8 cellular contexts compared by ENCODE assay signal in the genomic region with DNA sequence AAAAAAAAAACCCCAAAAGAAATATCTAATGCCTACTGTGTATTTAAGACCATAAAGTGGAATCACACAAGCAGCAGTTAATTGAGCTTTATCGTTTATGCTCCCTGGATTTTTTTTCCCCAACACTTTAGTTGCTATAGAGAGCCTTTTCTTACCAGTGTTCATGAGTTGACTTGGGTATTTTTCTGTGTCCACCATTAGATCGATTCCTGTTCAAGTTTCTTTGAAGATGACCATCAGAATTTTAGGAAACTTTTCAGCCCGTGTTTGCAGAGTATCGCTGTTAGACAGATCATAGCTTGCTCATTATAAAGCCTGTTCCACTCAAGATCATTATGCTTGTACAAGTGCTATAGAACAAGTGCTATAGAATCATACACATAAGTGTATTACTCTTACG. TPM values are rescaled to one million over a fixed set of nuclear protein-coding genes. Genes with fewer than 3 reads are reported as not detected.
DNase-seq lines count a peak whose midpoint lies in the region; ATAC-seq and TF ChIP-seq lines count a peak whose summit lies in the region.

No MANE protein-coding gene starts in this region.

- H3K23ac ChIP-seq in IMR-90 (ENCODE audit: low read depth, low read length) (peak overlapping the region; percentile 46; the same call in 1 of the 2 replicates), neuronal stem cell (ENCODE audit: low read depth, low read length, poor library complexity) (no peak overlapping the region)

- intact Hi-C loops in IMR-90 (cut with micrococcal nuclease) (loop anchor here (1.0 to 5.0 kb wide), 4 partner anchors 99 to 276 kb away; no protein-coding TSS in a partner anchor), lower leg skin (cut with DNase I; ENCODE audit: low total_unique reads) (no loop called here)
- intact Hi-C loops in dendritic cell treated with granulocyte-macrophage colony-stimulating factor and Interleukin-4, amounts not matched to agents 40 ng/mL and 50 ng/mL, for 4 days (cut with micrococcal nuclease): loop anchor here (10.0 kb wide), 1 partner anchor 182 kb away; no protein-coding TSS in a partner anchor

- H2AFZ ChIP-seq in IMR-90 (replicated peaks; ENCODE audit: low read length, poor library complexity): no peak overlapping the region
- peak overlapping the region; percentile 98 for H2AFZ ChIP-seq in neuronal stem cell (ENCODE audit: low read length)

- POLR2A ChIA-PET in CD8-positive, alpha-beta memory T cell (lab: Charles Lee): interaction anchor here (0.6 kb wide), 1 partner anchor 1776 kb away, joined by 3 read pairs; no protein-coding TSS in a partner anchor
- POLR2A ChIA-PET in IMR-90 (lab: Charles Lee; ENCODE audit: unreplicated experiment): interaction anchor here (1.0 kb wide), 1 partner anchor 184 kb away, joined by 3 read pairs; no protein-coding TSS in a partner anchor

- ATAC-seq in IMR-90 (ENCODE audit: low read depth) (no peak), HG02970 (IDR thresholded peaks at IDR 0.05; ENCODE audit: low FRiP score, unreplicated experiment) (no peak)

- H4K91ac ChIP-seq in IMR-90 (ENCODE audit: insufficient read depth, low read depth, low read length): no peak overlapping the region
- H4K91ac ChIP-seq in neuronal stem cell (ENCODE audit: low read depth, low read length, poor library complexity): no peak overlapping the region

- H4K8ac ChIP-seq in IMR-90 (ENCODE audit: low read depth in 2 of 2, low read length in 2 of 2) (0 out of 4 replicates have a peak overlapping the region, but pooled peaks of 1 of the 2 experiments have one; percentile 18), neuronal stem cell (ENCODE audit: low read depth, low read length) (no peak overlapping the region)

- in situ Hi-C loops in IMR-90 (cut with MboI; ENCODE audit: low sequenced_read_pairs): no loop called here

- CTCF ChIA-PET in CD8-positive, alpha-beta memory T cell (lab: Charles Lee): interaction anchor here (0.7 kb wide), 2 partner anchors 183 to 1376 kb away, joined by 3 read pairs; no protein-coding TSS in a partner anchor
- CTCF ChIA-PET in IMR-90 (lab: Yijun Ruan, JAX): interaction anchor here (1.1 to 1.4 kb wide), 2 partner anchors 12 to 183 kb away, joined by 3 to 4 read pairs; no protein-coding TSS in a partner anchor

- H3K4ac ChIP-seq in IMR-90 (ENCODE audit: low read depth, low read length) (peak overlapping the region; percentile 1; the same call in 1 of the 2 replicates), neuronal stem cell (ENCODE audit: low read length) (no peak overlapping the region)

- no peak for TF ChIP-seq RAD21 in IMR-90 (IDR thresholded peaks at IDR 0.05; ENCODE audit: low read length)

- H3K9me3 ChIP-seq in CD8-positive, alpha-beta memory T cell (ENCODE audit: low read length): no peaks in the 10 kb centered on the region
- H3K9me3 ChIP-seq in IMR-90 (ENCODE audit: control insufficient read depth, insufficient read depth, low read length): no peaks in the 10 kb centered on the region
- H3K9me3 ChIP-seq in neuronal stem cell (replicated peaks in 1 of 2; ENCODE audit: control insufficient read depth in 2 of 2, insufficient read depth in 1 of 2, low read depth in 1 of 2, low read length in 2 of 2): peaks cover 0 to 2% of the 10 kb centered on the region in 2 donors
- no peaks in the 10 kb centered on the region for H3K9me3 ChIP-seq in BE2C

- TF ChIP-seq CTCF in IMR-90 (conservative IDR thresholded peaks at IDR 0.05; ENCODE audit: low read depth, low read length): no peak
- no peak for TF ChIP-seq CTCF in BE2C (IDR thresholded peaks at IDR 0.05; ENCODE audit: low read depth, low read length)
- no peak for TF ChIP-seq CTCF in lower leg skin (IDR thresholded peaks at IDR 0.05)

- H3K18ac ChIP-seq in IMR-90 (ENCODE audit: low read depth, low read length) (no peak overlapping the region), neuronal stem cell (ENCODE audit: low read length) (no peak overlapping the region)

- no peaks in the 10 kb centered on the region for H3K36me3 ChIP-seq in CD8-positive, alpha-beta memory T cell (ENCODE audit: insufficient read depth, low read length)
- H3K36me3 ChIP-seq in IMR-90 (ENCODE audit: control insufficient read depth, insufficient read depth, low read length): peaks cover 8% of the 10 kb centered on the region
- no peaks in the 10 kb centered on the region for H3K36me3 ChIP-seq in neuronal stem cell (replicated peaks in 1 of 2; ENCODE audit: control insufficient read depth in 2 of 2, insufficient read depth in 2 of 2, low read length in 2 of 2)
- H3K36me3 ChIP-seq in BE2C: no peaks in the 10 kb centered on the region

- peak overlapping the region; percentile 84 to 93 (median 90) for H3K4me3 Mint-ChIP-seq in CD8-positive, alpha-beta memory T cell
- peak overlapping the region; percentile 87 for H3K4me3 Mint-ChIP-seq in dendritic cell treated with granulocyte-macrophage colony-stimulating factor and Interleukin-4, amounts not matched to agents 40 ng/mL and 50 ng/mL, for 4 days

- peak overlapping the region; percentile 70; the same call in 1 of the 2 replicates for H3K56ac ChIP-seq in IMR-90 (ENCODE audit: extremely low read depth, insufficient read depth, low read length)

- peaks cover 13% of the 10 kb centered on the region; the same call in 1 of the 2 replicates for H4K20me1 ChIP-seq in IMR-90 (ENCODE audit: insufficient read depth, low read length)

- H3K9ac ChIP-seq in IMR-90 (ENCODE audit: low read depth, low read length) (peak overlapping the region; percentile 51), neuronal stem cell (ENCODE audit: low read depth, low read length, poor library complexity) (no peak overlapping the region)

- H3K79me1 ChIP-seq in IMR-90 (ENCODE audit: low read depth in 1 of 2, low read length in 2 of 2) (peaks cover 10 to 36% of the 10 kb centered on the region in 2 experiments), neuronal stem cell (ENCODE audit: low read depth, low read length) (peaks cover 2% of the 10 kb centered on the region)

- H2BK15ac ChIP-seq in IMR-90 (ENCODE audit: low read depth, low read length) (no peak overlapping the region), neuronal stem cell (ENCODE audit: low read length) (no peak overlapping the region)

- H2BK20ac ChIP-seq in IMR-90 (ENCODE audit: low read depth, low read length): no peak overlapping the region

- no CpG with 5 or more reads among the region's 5 CpGs for WGBS in IMR-90 (ENCODE audit: extremely low coverage in 2 of 2, insufficient read length in 1 of 2), 2 experiments
- no CpG with 5 or more reads among the region's 5 CpGs for WGBS in neuronal stem cell (ENCODE audit: extremely low coverage in 2 of 2, insufficient read length in 2 of 2, insufficient replicate concordance in 1 of 2), 2 donors
- 27 to 32% methylated on average over 5 of the region's 5 CpGs for WGBS in lower leg skin, 2 donors

- H3K27me3 ChIP-seq in CD8-positive, alpha-beta memory T cell (ENCODE audit: insufficient read depth, low read length, poor library complexity, severe bottlenecking): no peaks in the 10 kb centered on the region
- H3K27me3 ChIP-seq in IMR-90 (ENCODE audit: control insufficient read depth, insufficient read depth, low read length) (no peaks in the 10 kb centered on the region), neuronal stem cell (ENCODE audit: control insufficient read depth in 3 of 3, insufficient read depth in 3 of 3, low read depth in 1 of 3, low read length in 3 of 3) (no peaks in the 10 kb centered on the region), BE2C (peaks cover 40% of the 10 kb centered on the region)

- H3K4me2 ChIP-seq in IMR-90 (ENCODE audit: low read depth, low read length) (peak overlapping the region; percentile 84), neuronal stem cell (ENCODE audit: insufficient read depth, low read length, poor library complexity, severe bottlenecking) (no peak overlapping the region)

- H2BK120ac ChIP-seq in IMR-90 (ENCODE audit: low read depth, low read length) (peak overlapping the region; percentile 26; the same call in 1 of the 2 replicates), neuronal stem cell (ENCODE audit: low read depth, low read length) (no peak overlapping the region)

- peak overlapping the region in 7 of 8 donors; percentile 25 to 88 (median 73) for H3K27ac Mint-ChIP-seq in CD8-positive, alpha-beta memory T cell
- peak overlapping the region; percentile 77 for H3K27ac Mint-ChIP-seq in dendritic cell treated with granulocyte-macrophage colony-stimulating factor and Interleukin-4, amounts not matched to agents 40 ng/mL and 50 ng/mL, for 4 days

- H2AK5ac ChIP-seq in IMR-90 (ENCODE audit: low read depth, low read length) (no peak overlapping the region), neuronal stem cell (ENCODE audit: low read depth, low read length) (no peak overlapping the region)

- no peak for TF ChIP-seq POLR2A in IMR-90 (IDR thresholded peaks at IDR 0.05; ENCODE audit: low read depth, low read length)
- TF ChIP-seq POLR2A in lower leg skin (IDR thresholded peaks at IDR 0.05): no peak

- DNase-seq in CD8-positive, alpha-beta memory T cell: no peak
- no peak for DNase-seq in IMR-90
- DNase-seq in neuronal stem cell (ENCODE audit: low spot score): no peak
- no peak for DNase-seq in BE2C
- no peak for DNase-seq in lower leg skin (ENCODE audit: low spot score in 2 of 2)
- DNase-seq in retina: no peak

- H3K4me3 ChIP-seq in CD8-positive, alpha-beta memory T cell (ENCODE audit: low read length): peak overlapping the region; percentile 66
- H3K4me3 ChIP-seq in IMR-90 (ENCODE audit: insufficient read depth, low read depth, low read length) (peak overlapping the region; percentile 91), neuronal stem cell (ENCODE audit: low read length in 2 of 2) (peak overlapping the region in 1 of 2 donors; percentile 71), BE2C (ENCODE audit: low read depth, low read length) (no peak overlapping the region), lower leg skin (ENCODE audit: low read depth, poor library complexity, severe bottlenecking) (no peak overlapping the region)

- H4K5ac ChIP-seq in IMR-90 (ENCODE audit: low read depth, low read length): no peak overlapping the region

- peak overlapping the region; percentile 17 for H3K27ac ChIP-seq in CD8-positive, alpha-beta memory T cell (ENCODE audit: low read depth, low read length)
- peak overlapping the region; percentile 76; the same call in 1 of the 2 replicates for H3K27ac ChIP-seq in IMR-90 (ENCODE audit: insufficient read depth, low read length)
- no peak overlapping the region for H3K27ac ChIP-seq in neuronal stem cell (replicated peaks; ENCODE audit: low read length)

- peaks cover 18 to 62% of the 10 kb centered on the region in 2 donors for H3K27me3 Mint-ChIP-seq in CD8-positive, alpha-beta memory T cell
- H3K27me3 Mint-ChIP-seq in dendritic cell treated with granulocyte-macrophage colony-stimulating factor and Interleukin-4, amounts not matched to agents 40 ng/mL and 50 ng/mL, for 4 days: no peaks in the 10 kb centered on the region

- H3K4me1 Mint-ChIP-seq in CD8-positive, alpha-beta memory T cell: peaks cover 18 to 26% (median 22%) of the 10 kb centered on the region in 3 donors
- peaks cover 20% of the 10 kb centered on the region for H3K4me1 Mint-ChIP-seq in dendritic cell treated with granulocyte-macrophage colony-stimulating factor and Interleukin-4, amounts not matched to agents 40 ng/mL and 50 ng/mL, for 4 days (ENCODE audit: low read depth)

- peaks cover 0 to 6% (median under 1%) of the 10 kb centered on the region in 5 donors for H3K9me3 Mint-ChIP-seq in CD8-positive, alpha-beta memory T cell
- H3K9me3 Mint-ChIP-seq in dendritic cell treated with granulocyte-macrophage colony-stimulating factor and Interleukin-4, amounts not matched to agents 40 ng/mL and 50 ng/mL, for 4 days: peaks cover under 1% of the 10 kb centered on the region

- H2BK12ac ChIP-seq in neuronal stem cell (ENCODE audit: low read length): no peak overlapping the region

- BruUV-seq in IMR-90 (replicated peaks; lab: Mats Ljungman, UMichigan): TSS peak; percentile 43

- peaks cover 0 to 4% (median 1%) of the 10 kb centered on the region in 3 donors for H3K36me3 Mint-ChIP-seq in CD8-positive, alpha-beta memory T cell
- H3K36me3 Mint-ChIP-seq in dendritic cell treated with granulocyte-macrophage colony-stimulating factor and Interleukin-4, amounts not matched to agents 40 ng/mL and 50 ng/mL, for 4 days (ENCODE audit: low read depth): no peaks in the 10 kb centered on the region

- peak overlapping the region; percentile 61 for H2BK5ac ChIP-seq in IMR-90 (ENCODE audit: low read depth, low read length, poor library complexity, severe bottlenecking)
- H2BK5ac ChIP-seq in neuronal stem cell (ENCODE audit: low read length): no peak overlapping the region

- H3K14ac ChIP-seq in IMR-90 (replicated peaks; ENCODE audit: low read depth, low read length): peak overlapping the region; percentile 14; the same call in 1 of the 2 replicates
- H3K14ac ChIP-seq in neuronal stem cell (ENCODE audit: low read length): no peak overlapping the region

- dilution Hi-C loops in IMR-90 (cut with HindIII; ENCODE audit: low sequenced_read_pairs, unreplicated experiment): no loop called here

- H3K4me1 ChIP-seq in CD8-positive, alpha-beta memory T cell (ENCODE audit: insufficient read depth, low read length): peaks cover 8% of the 10 kb centered on the region
- no peaks in the 10 kb centered on the region; the same call in 1 of the 2 replicates for H3K4me1 ChIP-seq in IMR-90 (ENCODE audit: control insufficient read depth, insufficient read depth, low read length)
- peaks cover 0 to 7% of the 10 kb centered on the region in 2 donors for H3K4me1 ChIP-seq in neuronal stem cell (ENCODE audit: control insufficient read depth in 2 of 2, insufficient read depth in 1 of 2, low read depth in 1 of 2, low read length in 2 of 2)
- no peaks in the 10 kb centered on the region for H3K4me1 ChIP-seq in BE2C

- H3K9me1 ChIP-seq in IMR-90 (ENCODE audit: insufficient read depth, low read length): peaks cover 7% of the 10 kb centered on the region; the same call in 1 of the 2 replicates

- no peak overlapping the region for H2AK9ac ChIP-seq in IMR-90 (replicated peaks; ENCODE audit: low read depth, low read length, poor library complexity)

RNA-seq across cellular contexts. Expression of a gene that starts 1.5 kb away (rescaled TPM):
- 1 to 10 TPM; 1.8 to 2.1 TPM for total RNA-seq in CD8-positive, alpha-beta memory T cell
- polyA plus RNA-seq in CD8-positive, alpha-beta memory T cell: 4.1 TPM
- total RNA-seq in IMR-90 (2012; rRNA removed): 97.8 and 148 TPM in 2 replicates
- 9.7 and 13.8 TPM in 2 replicates for polyA plus RNA-seq in IMR-90 (2012; rRNA removed)
- polyA plus RNA-seq in IMR-90 (2012; cell fraction: cytosol; rRNA removed): 3.7 and 5.6 TPM in 2 replicates
- polyA plus RNA-seq in IMR-90 (2012; cell fraction: nucleus; rRNA removed; ENCODE audit: low replicate concordance): 5.6 and 27.7 TPM in 2 replicates
- polyA plus RNA-seq in neuronal stem cell (2013, experiment 1 of 2): 29.5 TPM
- polyA plus RNA-seq in neuronal stem cell (2013, experiment 2 of 2): 28.0 TPM
- 0.59 TPM for polyA plus RNA-seq in BE2C (2012; ENCODE audit: insufficient read depth, insufficient read length, low read depth)
- total RNA-seq in lower leg skin: 10 to 100 TPM; 26.2 to 33.5 (median 31.7) TPM

Comparison
In these comparisons a context has a peak if more than half of its experiments do, and no peak if none do; other contexts are left out.
1. H3K4me3 ChIP-seq: peak in CD8-positive, alpha-beta memory T cell (single experiment) and IMR-90 (single experiment); none in BE2C (single experiment) and lower leg skin (single experiment).
2. RNA of a gene that starts 1.5 kb away (total RNA-seq): 97.8 to 148 TPM in IMR-90 and 26.2 to 33.5 TPM in lower leg skin; 1.8 to 2.1 TPM in CD8-positive, alpha-beta memory T cell; every median in the first group is over 4 times any median in the second.